In the genomic region with DNA sequence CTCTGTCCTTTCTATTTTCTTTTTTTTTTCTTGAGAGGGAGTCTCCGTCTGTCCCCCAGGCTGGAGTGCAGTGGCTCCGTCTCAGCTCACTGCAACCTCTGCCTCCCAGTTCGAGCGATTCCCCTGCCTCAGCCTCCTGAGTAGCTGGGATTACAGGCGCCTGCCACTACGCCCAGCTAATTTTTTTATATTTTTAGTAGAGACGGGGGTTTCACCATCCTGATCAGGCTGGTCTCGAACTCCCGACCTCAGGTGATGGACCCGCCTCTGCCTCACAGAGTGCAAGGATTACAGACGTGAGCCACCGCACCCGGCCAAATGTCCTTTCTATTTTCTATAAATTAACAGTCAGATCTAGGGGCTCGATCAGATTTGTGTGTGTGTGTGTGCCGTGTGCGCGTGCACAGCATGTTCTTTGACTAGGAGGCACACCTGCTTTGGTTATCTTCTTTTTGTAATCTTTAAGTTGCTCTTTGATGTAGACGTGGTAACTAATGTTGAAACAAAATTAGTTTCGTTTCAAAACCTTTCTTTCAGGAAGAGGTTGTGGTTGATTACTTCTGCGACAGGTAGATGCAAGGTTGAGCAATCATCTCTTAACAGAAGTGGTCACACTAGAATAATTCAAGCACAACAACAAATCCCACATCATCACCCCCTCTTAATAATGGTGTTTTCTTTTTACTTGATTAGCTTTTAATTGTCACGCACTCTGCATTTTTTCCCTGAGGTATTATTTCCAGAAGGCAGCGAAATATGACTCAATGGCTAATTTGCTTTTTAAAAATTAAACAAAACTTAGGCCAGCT, we compare ENCODE assay signal across 8 cellular contexts. TPM values are rescaled to one million over a fixed set of nuclear protein-coding genes. Genes with fewer than 3 reads are reported as not detected.
DNase-seq lines count a peak whose midpoint lies in the region; ATAC-seq, FAIRE-seq and TF ChIP-seq lines count a peak whose summit lies in the region.

No MANE protein-coding gene starts in this region.

- H3K79me2 ChIP-seq in GM23338 (replicated peaks; ENCODE audit: insufficient read depth), result peaks cover 36% of the 10 kb centered on the region

- no peak for TF ChIP-seq CTCF in GM23338 (conservative IDR thresholded peaks at IDR 0.05; ENCODE audit: low read depth in 2 of 2)

- H2AFZ ChIP-seq in GM23338 (peak overlapping the region; percentile 96; the same call in 1 of the 2 replicates), neuron (ENCODE audit: low read depth, low read length) (peak overlapping the region; percentile 96)

- no peak for ATAC-seq in GM23338

- peak overlapping the region; percentile 20; the same call in 1 of the 2 replicates for H3K27ac Mint-ChIP-seq in GM23338

- peaks cover 20% of the 10 kb centered on the region for H3F3A ChIP-seq in GM23338 (replicated peaks; ENCODE audit: low read depth)

- POLR2A ChIA-PET in HEK293T (lab: Yijun Ruan, JAX), result interaction anchor here (0.9 to 1.7 kb wide), 20 partner anchors 9 to 463 kb away, joined by 3 to 11 read pairs (median 4); partner anchors contain the start of gene NVL

- DNase-seq in GM12891 (ENCODE audit: insufficient read length, low spot score), result peak; percentile 48
- no peak for DNase-seq in GM23338 (ENCODE audit: low spot score)
- DNase-seq in LoVo (ENCODE audit: low spot score), result peak; percentile 32
- DNase-seq in activated CD4-positive, alpha-beta T cell treated with anti-CD3 and anti-CD28 coated beads, Interleukin-2, amount 50 U/mL, for 1 hour, result peak; percentile 48
- DNase-seq in NCI-H446 (lab: John Stamatoyannopoulos, UW), result no peak
- no peak for DNase-seq in HEK293T (ENCODE audit: extremely low spot score)

- peaks cover 20% of the 10 kb centered on the region for H3K4me1 Mint-ChIP-seq in GM23338

- H3K27me3 ChIP-seq in GM23338 (ENCODE audit: insufficient read depth) (no peaks in the 10 kb centered on the region), endocrine pancreas (ENCODE audit: control insufficient read depth, insufficient read depth, low read length) (no peaks in the 10 kb centered on the region), neuron (ENCODE audit: insufficient read depth, low read length) (no peaks in the 10 kb centered on the region)

- H3K4me3 ChIP-seq in GM23338 (peak overlapping the region; percentile 94), endocrine pancreas (ENCODE audit: control insufficient read depth, insufficient read depth, low read length) (peak overlapping the region; percentile 91), neuron (ENCODE audit: low read length) (peak overlapping the region; percentile 92)

- CTCF ChIA-PET in HEK293T (lab: Yijun Ruan, JAX), result interaction anchor here (0.7 to 1.1 kb wide), 2 partner anchors 11 to 41 kb away, joined by 3 read pairs; no protein-coding TSS in a partner anchor

- H3K36me3 ChIP-seq in GM23338 (ENCODE audit: insufficient read depth), result no peaks in the 10 kb centered on the region; the same call in 1 of the 2 replicates
- no peaks in the 10 kb centered on the region for H3K36me3 ChIP-seq in endocrine pancreas (ENCODE audit: control insufficient read depth, insufficient read depth, low read length)
- no peaks in the 10 kb centered on the region for H3K36me3 ChIP-seq in neuron (ENCODE audit: insufficient read depth, low read length)

- H4K20me1 ChIP-seq in GM23338 (replicated peaks; ENCODE audit: insufficient read depth), result no peaks in the 10 kb centered on the region; the same call in 1 of the 2 replicates

- peak overlapping the region; percentile 77 for H3K4me3 Mint-ChIP-seq in GM23338

- FAIRE-seq in GM12891 (lab: Jason Lieb, UNC), result peak; percentile 91

- H3K9ac ChIP-seq in endocrine pancreas (ENCODE audit: control insufficient read depth, insufficient read depth, low read length), result peak overlapping the region; percentile 84

- H3K9me3 ChIP-seq in endocrine pancreas (ENCODE audit: control insufficient read depth, low read length), result no peaks in the 10 kb centered on the region
- no peaks in the 10 kb centered on the region for H3K9me3 ChIP-seq in neuron (ENCODE audit: low read length)

- H3K27ac ChIP-seq in GM23338 (ENCODE audit: low read depth), result peak overlapping the region; percentile 92; the same call in 1 of the 2 replicates

- H3K9me2 ChIP-seq in GM23338 (ENCODE audit: insufficient read depth), result no peaks in the 10 kb centered on the region

- H3K4me2 ChIP-seq in GM23338, result peak overlapping the region; percentile 99

- H3K27me3 Mint-ChIP-seq in GM23338 (ENCODE audit: insufficient read depth, low read depth, poor library complexity), result peaks cover 11% of the 10 kb centered on the region

- no peak for TF ChIP-seq POLR2A in GM12891 (IDR thresholded peaks at IDR 0.05; ENCODE audit: low read depth, low read length)

- H3K9me3 Mint-ChIP-seq in GM23338, result no peaks in the 10 kb centered on the region

- peaks cover 20% of the 10 kb centered on the region for H3K36me3 Mint-ChIP-seq in GM23338 (ENCODE audit: low read depth)

- peaks cover 15% of the 10 kb centered on the region; the same call in 1 of the 2 replicates for H3K4me1 ChIP-seq in GM23338 (ENCODE audit: insufficient read depth)
- H3K4me1 ChIP-seq in endocrine pancreas (ENCODE audit: control insufficient read depth, insufficient read depth, low read length), result no peaks in the 10 kb centered on the region
- H3K4me1 ChIP-seq in neuron (ENCODE audit: insufficient read depth, low read length), result peaks cover 10% of the 10 kb centered on the region

TF ChIP-seq in GM12891, 5 proteins besides CTCF, POLR2A, EP300 and RAD21:
- 0 out of 2 replicates have a peak, but pooled peaks have one; percentile 12 for TF ChIP-seq TAF1 (IDR thresholded peaks at IDR 0.05; ENCODE audit: low read depth, low read length)
- no peak for TF ChIP-seq SPI1 (IDR thresholded peaks at IDR 0.05; ENCODE audit: low read depth, low read length)
- TF ChIP-seq POU2F2 (IDR thresholded peaks at IDR 0.05; ENCODE audit: low read depth, low read length), result no peak
- peak; percentile 67 for TF ChIP-seq PAX5 (IDR thresholded peaks at IDR 0.05; ENCODE audit: insufficient read depth, low read length, severe bottlenecking)

TF ChIP-seq in GM23338, 12 proteins besides CTCF, POLR2A, EP300 and RAD21 (continues in another document):
- no peak for TF ChIP-seq ZNF114 (CRISPR knock-in tag; IDR thresholded peaks at IDR 0.05)
- no peak for TF ChIP-seq REST (IDR thresholded peaks at IDR 0.05; ENCODE audit: unreplicated experiment)
- no peak for TF ChIP-seq EZH2phosphoT487 (IDR thresholded peaks at IDR 0.05; ENCODE audit: unreplicated experiment)
- no peak for TF ChIP-seq NANOG (IDR thresholded peaks at IDR 0.05; ENCODE audit: borderline replicate concordance)

TF ChIP-seq in HEK293T, 16 proteins besides CTCF, POLR2A, EP300 and RAD21:
- TF ChIP-seq HDGF (IDR thresholded peaks at IDR 0.05; ENCODE audit: borderline replicate concordance) (no peak), CTBP1 (IDR thresholded peaks at IDR 0.05; ENCODE audit: borderline replicate concordance) (no peak), ARNT (IDR thresholded peaks at IDR 0.05) (no peak), BHLHE40 (IDR thresholded peaks at IDR 0.05; ENCODE audit: borderline replicate concordance) (no peak), FOXA1 (IDR thresholded peaks at IDR 0.05) (no peak), FOXM1 (IDR thresholded peaks at IDR 0.05; ENCODE audit: borderline replicate concordance) (no peak), FOXK2 (IDR thresholded peaks at IDR 0.05) (no peak), SP1 (IDR thresholded peaks at IDR 0.05) (no peak), NFRKB (IDR thresholded peaks at IDR 0.05) (no peak), PKNOX1 (IDR thresholded peaks at IDR 0.05) (no peak), L3MBTL2 (conservative IDR thresholded peaks at IDR 0.05) (no peak), LEF1 (IDR thresholded peaks at IDR 0.05; ENCODE audit: borderline replicate concordance) (no peak), ELF4 (IDR thresholded peaks at IDR 0.05) (no peak), TARDBP (IDR thresholded peaks at IDR 0.05) (no peak), ZNF384 (IDR thresholded peaks at IDR 0.05) (no peak), SUZ12 (IDR thresholded peaks at IDR 0.05) (no peak)

RNA-seq across cellular contexts. Expression of gene DEGS1, which starts 0.8 kb away (rescaled TPM):
- 26.3 TPM for polyA plus RNA-seq in GM12891 (2012; ENCODE audit: low read depth, missing spikeins)
- total RNA-seq in GM23338 (2014; rRNA removed; shearing (Covaris generic)), result 59.8 and 67.9 TPM in 2 replicates
- 42.5 and 45.7 TPM in 2 replicates for polyA plus RNA-seq in GM23338 (2016; fragmentation: Nextera tagmentation; extraction: Ambion mirVana)

Comparison
In these comparisons a context has a peak if more than half of its experiments do, and no peak if none do; other contexts are left out.
1. DNase-seq: peak in GM12891 (single experiment), LoVo (single experiment) and activated CD4-positive, alpha-beta T cell treated with anti-CD3 and anti-CD28 coated beads, Interleukin-2, amount 50 U/mL, for 1 hour (single experiment); none in GM23338 (single experiment), NCI-H446 (0 of 2) and HEK293T (single experiment).
2. Peak in every context shown above with its lines, with median percentiles within 50 percentile points of each other: H3K4me3 ChIP-seq.